Comparison of ENCODE assay signal across 8 cellular contexts in the genomic region with DNA sequence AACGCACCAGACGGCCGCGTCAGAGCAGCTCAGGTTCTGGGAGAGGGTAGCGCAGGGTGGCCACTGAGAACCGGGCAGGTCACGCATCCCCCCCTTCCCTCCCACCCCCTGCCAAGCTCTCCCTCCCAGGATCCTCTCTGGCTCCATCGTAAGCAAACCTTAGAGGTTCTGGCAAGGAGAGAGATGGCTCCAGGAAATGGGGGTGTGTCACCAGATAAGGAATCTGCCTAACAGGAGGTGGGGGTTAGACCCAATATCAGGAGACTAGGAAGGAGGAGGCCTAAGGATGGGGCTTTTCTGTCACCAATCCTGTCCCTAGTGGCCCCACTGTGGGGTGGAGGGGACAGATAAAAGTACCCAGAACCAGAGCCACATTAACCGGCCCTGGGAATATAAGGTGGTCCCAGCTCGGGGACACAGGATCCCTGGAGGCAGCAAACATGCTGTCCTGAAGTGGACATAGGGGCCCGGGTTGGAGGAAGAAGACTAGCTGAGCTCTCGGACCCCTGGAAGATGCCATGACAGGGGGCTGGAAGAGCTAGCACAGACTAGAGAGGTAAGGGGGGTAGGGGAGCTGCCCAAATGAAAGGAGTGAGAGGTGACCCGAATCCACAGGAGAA. TPM values are rescaled to one million over a fixed set of nuclear protein-coding genes. Genes with fewer than 3 reads are reported as not detected.
A peak's percentile ranks its signal among the peaks of the same experiment; 100 is the strongest.
DNase-seq lines count a peak whose midpoint lies in the region; ATAC-seq and TF ChIP-seq lines count a peak whose summit lies in the region.

No MANE protein-coding gene starts in this region.

- TSS peak; percentile 47 for BruUV-seq in Panc1 (replicated peaks; lab: Mats Ljungman, UMichigan)

- H3K79me1 ChIP-seq in trophoblast cell (ENCODE audit: low read length) = peaks cover 13% of the 10 kb centered on the region

- H2BK12ac ChIP-seq in trophoblast cell (ENCODE audit: low read length) = no peak overlapping the region

- no peak overlapping the region for H3K23ac ChIP-seq in trophoblast cell (ENCODE audit: low read length)

- in situ Hi-C loops in Panc1 (cut with HindIII; ENCODE audit: low pct_unique_long_range_greater_than_20kb, low sequenced_read_pairs) = no loop called here

- H2BK5ac ChIP-seq in trophoblast cell (ENCODE audit: low read depth, low read length, poor library complexity) = no peak overlapping the region

- CTCF ChIA-PET in Panc1 (lab: Charles Lee) = no interaction called here

- H3K9ac ChIP-seq in trophoblast cell (ENCODE audit: low read length) = no peak overlapping the region

- peaks cover 23% of the 10 kb centered on the region for H3K79me2 ChIP-seq in trophoblast cell (ENCODE audit: control insufficient read depth, insufficient read depth, low read length, poor library complexity)

- DNase-seq in EH (ENCODE audit: low read depth) (peak; percentile 50), Panc1 (ENCODE audit: low read depth, low spot score) (no peak), epidermal melanocyte (ENCODE audit: insufficient read length, low spot score) (peak; percentile 13), trophoblast cell (no peak), NCI-H187 (lab: John Stamatoyannopoulos, UW) (no peak)
- no peak for DNase-seq in activated CD8-positive, alpha-beta memory T cell treated with anti-CD3 and anti-CD28 coated beads, Interleukin-2, amount 50 U/mL, for 48 hours
- DNase-seq in activated CD8-positive, alpha-beta memory T cell treated with anti-CD3 and anti-CD28 coated beads, Interleukin-2, amount 50 U/mL, for 4 hours = no peak

- POLR2A ChIA-PET in Panc1 (lab: Charles Lee) = no interaction called here

- peak overlapping the region; percentile 68 for H3K4me2 ChIP-seq in trophoblast cell (ENCODE audit: low read length)

- H3K36me3 ChIP-seq in Panc1 (ENCODE audit: control insufficient read depth, insufficient read depth, low read length) (no peaks in the 10 kb centered on the region; the same call in 1 of the 2 replicates), trophoblast cell (ENCODE audit: control insufficient read depth in 1 of 2, insufficient read depth in 2 of 2, low read length in 2 of 2) (peaks cover 12 to 16% of the 10 kb centered on the region in 2 experiments)

- no peak overlapping the region for H4K91ac ChIP-seq in trophoblast cell (ENCODE audit: low read depth, low read length)

- no peak overlapping the region for H2BK120ac ChIP-seq in trophoblast cell (ENCODE audit: insufficient read depth, low read length, poor library complexity)

- no peak overlapping the region for H4K12ac ChIP-seq in trophoblast cell (ENCODE audit: low read depth, low read length)

- TF ChIP-seq CTCF in Panc1 (IDR thresholded peaks at IDR 0.05) = no peak

- no peaks in the 10 kb centered on the region for H3K27me3 ChIP-seq in Panc1 (ENCODE audit: control insufficient read depth, insufficient read depth, low read length)
- H3K27me3 ChIP-seq in trophoblast cell (ENCODE audit: insufficient read depth, low read length) = no peaks in the 10 kb centered on the region

- intact Hi-C loops in Panc1 (cut with micrococcal nuclease; ENCODE audit: unreplicated experiment) = no loop called here

- no CpG with 5 or more reads among the region's 13 CpGs for WGBS in trophoblast cell (ENCODE audit: extremely low coverage, insufficient coverage, insufficient read length)

- no peak overlapping the region for H2AK5ac ChIP-seq in trophoblast cell (ENCODE audit: low read length)

- H3K4me1 ChIP-seq in Panc1 (ENCODE audit: control insufficient read depth, insufficient read depth, low read length) (peaks cover 34% of the 10 kb centered on the region), trophoblast cell (ENCODE audit: control insufficient read depth in 1 of 2, insufficient read depth in 2 of 2, low read length in 2 of 2) (peaks cover 26 to 31% of the 10 kb centered on the region in 2 experiments)

- H3K18ac ChIP-seq in trophoblast cell (ENCODE audit: low read length) = no peak overlapping the region

- H4K8ac ChIP-seq in trophoblast cell (ENCODE audit: low read depth, low read length) = no peak overlapping the region

- no peak overlapping the region for H3K14ac ChIP-seq in trophoblast cell (ENCODE audit: low read length)

- peak overlapping the region; percentile 81 for H3K4ac ChIP-seq in trophoblast cell (ENCODE audit: low read depth, low read length)

- H3K9me3 ChIP-seq in Panc1 (ENCODE audit: control insufficient read depth, insufficient read depth, low read depth, low read length) = no peaks in the 10 kb centered on the region
- no peaks in the 10 kb centered on the region for H3K9me3 ChIP-seq in trophoblast cell (ENCODE audit: insufficient read depth, low read depth, low read length)

- no peak for ATAC-seq in Panc1
- no peak for ATAC-seq in GM18870 (IDR thresholded peaks at IDR 0.05; ENCODE audit: unreplicated experiment)

- H3K27ac ChIP-seq in Panc1 (ENCODE audit: low read length) = peak overlapping the region; percentile 79
- H3K27ac ChIP-seq in trophoblast cell (ENCODE audit: low read depth, low read length) = no peak overlapping the region

- H3K4me3 ChIP-seq in Panc1 (ENCODE audit: low read depth in 2 of 2, low read length in 2 of 2) (peak overlapping the region; percentile 59 to 79), trophoblast cell (ENCODE audit: low read depth, low read length) (no peak overlapping the region)

- H2AFZ ChIP-seq in trophoblast cell (ENCODE audit: insufficient read depth, low read length, poor library complexity) = no peak overlapping the region

RNA-seq across cellular contexts. Expression of gene PPP1R12C, which starts 1.9 kb away (rescaled TPM):
- total RNA-seq in Panc1 (2021; ENCODE audit: unreplicated experiment) = 158 TPM
- polyA plus RNA-seq in Panc1 (2012; ENCODE audit: insufficient read length) = 141 TPM
- polyA plus RNA-seq in trophoblast cell (2013) = 65.1 and 65.9 TPM in 2 replicates

RNA-seq across cellular contexts. Expression of gene TNNT1, which starts 33.5 kb away (rescaled TPM):
- total RNA-seq in Panc1 (2021; ENCODE audit: unreplicated experiment) = 116 TPM
- polyA plus RNA-seq in Panc1 (2012; ENCODE audit: insufficient read length) = 249 TPM
- polyA plus RNA-seq in trophoblast cell (2013) = 8.9 and 10.6 TPM in 2 replicates

RNA-seq across cellular contexts. Expression of gene EPS8L1, which starts 39.9 kb away (rescaled TPM):
- total RNA-seq in Panc1 (2021; ENCODE audit: unreplicated experiment) = 11.0 TPM
- polyA plus RNA-seq in Panc1 (2012; ENCODE audit: insufficient read length) = 27.5 TPM
- 188 and 197 TPM in 2 replicates for polyA plus RNA-seq in trophoblast cell (2013)

RNA-seq across cellular contexts. Expression of gene TNNI3, which starts 42.0 kb away (rescaled TPM):
- total RNA-seq in Panc1 (2021; ENCODE audit: unreplicated experiment) = 14.6 TPM
- 36.9 TPM for polyA plus RNA-seq in Panc1 (2012; ENCODE audit: insufficient read length)
- polyA plus RNA-seq in trophoblast cell (2013) = 0.05 and 0.33 TPM in 2 replicates

RNA-seq across cellular contexts. Expression of gene DNAAF3, which starts 50.9 kb away (rescaled TPM):
- total RNA-seq in Panc1 (2021; ENCODE audit: unreplicated experiment) = 12.4 TPM
- 14.6 TPM for polyA plus RNA-seq in Panc1 (2012; ENCODE audit: insufficient read length)
- polyA plus RNA-seq in trophoblast cell (2013) = 0.44 and 0.53 TPM in 2 replicates

Comparison
In these comparisons a context has a peak if more than half of its experiments do, and no peak if none do; other contexts are left out.
1. DNase-seq: peak in EH (single experiment) and epidermal melanocyte (single experiment); none in Panc1 (single experiment), trophoblast cell (0 of 2), NCI-H187 (0 of 2), activated CD8-positive, alpha-beta memory T cell treated with anti-CD3 and anti-CD28 coated beads, Interleukin-2, amount 50 U/mL, for 48 hours (single experiment) and activated CD8-positive, alpha-beta memory T cell treated with anti-CD3 and anti-CD28 coated beads, Interleukin-2, amount 50 U/mL, for 4 hours (single experiment).